ENCODE assay signal across 10 cellular contexts in genomic region chr14:33661071-33661470, GRCh38.
"Had no signal": no experiment of that assay in that cellular context is flagged by ENCODE, and none has a peak within 500 bp of the region (broad histone marks: within the 10 kb centered on the region; RNA-seq: fewer than 3 reads in every experiment).

No MANE protein-coding gene starts in this region.

- H3K4me3 ChIP-seq: GM23338, HAP-1 had no signal

- DNase-seq: GOT3, H7, H9, HCEC 1CT, HFFc6 had no signal

- H2AFZ ChIP-seq: GM23338 had no signal

- ATAC-seq: GM23338, HCT116 had no signal

- FAIRE-seq: H1, H54 had no signal

- H3K4me2 ChIP-seq: GM23338 had no signal

- H3K36me3 ChIP-seq: HAP-1 had no signal

- H3K4me1 ChIP-seq: HAP-1 had no signal
